17 cellular contexts compared by ENCODE assay signal in genomic region chr19:53019684-53020083, GRCh38. TPM values are rescaled to one million over a fixed set of nuclear protein-coding genes. Genes with fewer than 3 reads are reported as not detected.
DNase-seq lines count a peak whose midpoint lies in the region; ATAC-seq and TF ChIP-seq lines count a peak whose summit lies in the region.
"Had no signal": no experiment of that assay in that cellular context is flagged by ENCODE, and none has a peak within 500 bp of the region (broad histone marks: within the 10 kb centered on the region; RNA-seq: fewer than 3 reads in every experiment).

No MANE protein-coding gene starts in this region.

- no peaks in the 10 kb centered on the region for H3K36me3 Mint-ChIP-seq in CD14-positive monocyte

- no peaks in the 10 kb centered on the region for H3K4me1 ChIP-seq in foreskin keratinocyte
- H3K4me1 ChIP-seq: Peyer's patch, right atrium auricular region had no signal

- H3K27ac Mint-ChIP-seq in CD14-positive monocyte: no peak overlapping the region
- H3K27ac Mint-ChIP-seq: CD8-positive, alpha-beta memory T cell; natural killer cell had no signal

- H3K27me3 ChIP-seq in foreskin keratinocyte: no peaks in the 10 kb centered on the region
- H3K27me3 ChIP-seq: Peyer's patch, right atrium auricular region had no signal

- intact Hi-C loops in CD14-positive monocyte (cut with micrococcal nuclease): no loop called here

- no peak overlapping the region for H3K27ac ChIP-seq in foreskin keratinocyte
- H3K27ac ChIP-seq: Peyer's patch, right atrium auricular region had no signal

- TF ChIP-seq CTCF in CD14-positive monocyte (IDR thresholded peaks at IDR 0.05) (peak; percentile 8), GM12873 (IDR thresholded peaks at IDR 0.05; ENCODE audit: insufficient read depth, low read depth, low read length, missing control alignments) (peak; percentile 25), foreskin keratinocyte (conservative IDR thresholded peaks at IDR 0.05) (peak; percentile 4)

- DNase-seq in CD14-positive monocyte (ENCODE audit: low spot score): no peak
- DNase-seq in UCSD-AML1 (lab: John Stamatoyannopoulos, UW; ENCODE audit: unreplicated experiment): peak; percentile 9
- DNase-seq in foreskin keratinocyte: no peak
- DNase-seq in putamen (ENCODE audit: low spot score): no peak
- no peak for DNase-seq in SHP77 treated with DMSO at 0.1 percent for 48 hours (lab: John Stamatoyannopoulos, UW)
- DNase-seq in RKO (ENCODE audit: low spot score): no peak
- DNase-seq: amniotic stem cell, natural killer cell, NCI-H2171 had no signal

- H3K27me3 Mint-ChIP-seq in CD14-positive monocyte (ENCODE audit: low read depth in 3 of 3): peaks cover 0 to 2% (median 0%) of the 10 kb centered on the region in 3 donors
- H3K27me3 Mint-ChIP-seq: CD8-positive, alpha-beta memory T cell had no signal

- H3K9me3 Mint-ChIP-seq in CD14-positive monocyte: peaks cover 28 to 78% (median 69%) of the 10 kb centered on the region in 7 donors

- ATAC-seq in foreskin keratinocyte: no peak
- ATAC-seq: left lobe of liver, natural killer cell had no signal

- no peaks in the 10 kb centered on the region for H3K4me1 Mint-ChIP-seq in CD14-positive monocyte
- H3K4me1 Mint-ChIP-seq: CD8-positive, alpha-beta memory T cell; natural killer cell had no signal

- H3K4me3 Mint-ChIP-seq in CD14-positive monocyte: no peak overlapping the region
- H3K4me3 Mint-ChIP-seq: CD8-positive, alpha-beta memory T cell; natural killer cell had no signal

RNA-seq across cellular contexts. Expression of gene ERVV-1, which starts 6.0 kb away (rescaled TPM):
- polyA plus RNA-seq in CD14-positive monocyte (not detected), foreskin keratinocyte (not detected in 2 replicates)
- total RNA-seq in foreskin keratinocyte: not detected in 2 replicates
- total RNA-seq: CD8-positive, alpha-beta memory T cell; dermis microvascular lymphatic vessel endothelial cell; left lobe of liver; natural killer cell; Peyer's patch; right atrium auricular region; subcutaneous adipose tissue; T-helper 2 cell treated with Interferon-gamma antibody and Interleukin-4, amounts not matched to agents 100 ng/mL and 5 ng/mL, for 36 hours had no signal
- polyA plus RNA-seq: CD8-positive, alpha-beta memory T cell had no signal

RNA-seq across cellular contexts. Expression of gene ERVV-2, which starts 24.9 kb away (rescaled TPM):
- polyA plus RNA-seq in CD14-positive monocyte (not detected), foreskin keratinocyte (not detected in 2 replicates)
- not detected in 2 replicates for total RNA-seq in foreskin keratinocyte
- total RNA-seq: CD8-positive, alpha-beta memory T cell; dermis microvascular lymphatic vessel endothelial cell; left lobe of liver; natural killer cell; Peyer's patch; right atrium auricular region; subcutaneous adipose tissue; T-helper 2 cell treated with Interferon-gamma antibody and Interleukin-4, amounts not matched to agents 100 ng/mL and 5 ng/mL, for 36 hours had no signal
- polyA plus RNA-seq: CD8-positive, alpha-beta memory T cell had no signal

RNA-seq across cellular contexts. Expression of gene ZNF816, which starts 57.0 kb away (rescaled TPM):
- 1 to 10 TPM; 2.0 to 4.3 TPM for polyA plus RNA-seq in CD14-positive monocyte
- total RNA-seq in foreskin keratinocyte: 5.4 and 8.4 TPM in 2 replicates
- 1.9 and 2.0 TPM in 2 replicates for polyA plus RNA-seq in foreskin keratinocyte
